Comparison of ENCODE assay signal across 18 cellular contexts in genomic region chr10:43318978-43319965, GRCh38. TPM values are rescaled to one million over a fixed set of nuclear protein-coding genes. Genes with fewer than 3 reads are reported as not detected.
DNase-seq lines count a peak whose midpoint lies in the region; ATAC-seq and TF ChIP-seq lines count a peak whose summit lies in the region.
"Had no signal": no experiment of that assay in that cellular context is flagged by ENCODE, and none has a peak within 500 bp of the region (broad histone marks: within the 10 kb centered on the region; RNA-seq: fewer than 3 reads in every experiment).

No MANE protein-coding gene starts in this region.

- H3K4me3 ChIP-seq in fibroblast of the aortic adventitia (ENCODE audit: low read depth, low read length) (no peak overlapping the region), spleen (no peak overlapping the region), H7 (ENCODE audit: insufficient read depth, low read depth, low read length) (no peak overlapping the region)
- H3K4me3 ChIP-seq: SK-N-MC had no signal

- DNase-seq in SK-N-DZ (ENCODE audit: low spot score): peak; percentile 24
- DNase-seq in fibroblast of the aortic adventitia (ENCODE audit: low read depth): peak; percentile 8
- DNase-seq in spleen: peak; percentile 69
- no peak for DNase-seq in H7
- no peak for DNase-seq in activated CD4-positive, CD25-positive, alpha-beta regulatory T cell (lab: John Stamatoyannopoulos, UW)
- DNase-seq: Calu3; CD4-positive, alpha-beta T cell; DND-41; GDM1; NCI-H2029; NCI-H524 treated with DMSO at 0.1 percent for 48 hours; NK-92 treated with Interleukin-12 subunit alpha and Interleukin-12 subunit beta, amount 100 ng/mL, for 24 hours; PC-3 had no signal

- 0 out of 3 replicates have a peak, but pooled peaks have one; percentile 14 for TF ChIP-seq CTCF in GM12872 (IDR thresholded peaks at IDR 0.05; ENCODE audit: insufficient read depth, low read depth, low read length)
- no peak for TF ChIP-seq CTCF in fibroblast of the aortic adventitia (IDR thresholded peaks at IDR 0.05; ENCODE audit: insufficient read depth, low read length)
- no peak for TF ChIP-seq CTCF in spleen (IDR thresholded peaks at IDR 0.05 in 8 of 11, conservative IDR thresholded peaks at IDR 0.05 in 3 of 11)

- no peak overlapping the region for H3K27ac ChIP-seq in spleen
- H3K27ac ChIP-seq: SK-N-MC had no signal

- H3K27me3 ChIP-seq in spleen (replicated peaks in 1 of 7) (peaks cover 0 to 39% (median 0%) of the 10 kb centered on the region in 7 donors), H7 (ENCODE audit: control insufficient read depth, insufficient read depth, low read length) (peaks cover 2% of the 10 kb centered on the region; the same call in 1 of the 2 replicates)

- TF ChIP-seq POLR2A in spleen (IDR thresholded peaks at IDR 0.05): no peak

- no peak for ATAC-seq in HG02970 (IDR thresholded peaks at IDR 0.05; ENCODE audit: low FRiP score, unreplicated experiment)
- ATAC-seq: PC-3 had no signal

- H3K36me3 ChIP-seq in spleen (no peaks in the 10 kb centered on the region), H7 (replicated peaks; ENCODE audit: control insufficient read depth, insufficient read depth, low read length) (no peaks in the 10 kb centered on the region)

- intact Hi-C loops in spleen (cut with DNase I; ENCODE audit: low total_unique reads): no loop called here

- peaks cover 5 to 15% (median 12%) of the 10 kb centered on the region in 6 donors for H3K4me1 ChIP-seq in spleen

- 78 to 87% (median 79%) methylated on average over 20 to 21 of the region's 21 CpGs for WGBS in spleen, 5 donors

- no peaks in the 10 kb centered on the region for H3K9me3 ChIP-seq in spleen

RNA-seq across cellular contexts. Expression of gene FXYD4, which starts 52.2 kb away (rescaled TPM):
- polyA plus RNA-seq in SK-N-DZ (2014; cell fraction: cytosol; rRNA removed): not detected in 2 replicates
- polyA plus RNA-seq in SK-N-DZ (2014; cell fraction: nucleus; rRNA removed): not detected in 2 replicates
- total RNA-seq in fibroblast of the aortic adventitia (ENCODE audit: low replicate concordance): not detected in 2 replicates
- not detected for total RNA-seq in spleen
- under 1 TPM in 1 of 3 donors, not detected in 2; 0.20 TPM for polyA plus RNA-seq in spleen
- total RNA-seq in H7 (2014; rRNA removed; shearing (Covaris generic)): not detected in 2 replicates
- total RNA-seq: Calu3; CD4-positive, alpha-beta T cell; H4; LHCN-M2; PC-3 had no signal

RNA-seq across cellular contexts. Expression of gene RASGEF1A, which starts 52.4 kb away (rescaled TPM):
- polyA plus RNA-seq in SK-N-DZ (2014; cell fraction: cytosol; rRNA removed): 0.12 TPM in 1 of 2 replicates, not detected in the other
- polyA plus RNA-seq in SK-N-DZ (2014; cell fraction: nucleus; rRNA removed): 2.3 and 2.8 TPM in 2 replicates
- total RNA-seq in fibroblast of the aortic adventitia (ENCODE audit: low replicate concordance): 0.54 and 0.82 TPM in 2 replicates
- total RNA-seq in spleen: 1 to 10 TPM; 2.5 to 7.1 (median 3.6) TPM
- polyA plus RNA-seq in spleen: 1 to 10 TPM; 1.9 to 3.1 (median 2.1) TPM
- total RNA-seq in H7 (2014; rRNA removed; shearing (Covaris generic)): 31.0 and 41.3 TPM in 2 replicates
- total RNA-seq: H4, LHCN-M2, PC-3 had no signal

Comparison
In these comparisons a context has a peak if more than half of its experiments do, and no peak if none do; other contexts are left out.
1. DNase-seq: peak in SK-N-DZ (single experiment), fibroblast of the aortic adventitia (single experiment) and spleen (single experiment); none in H7 (single experiment) and activated CD4-positive, CD25-positive, alpha-beta regulatory T cell (0 of 4).